18 cellular contexts compared by ENCODE assay signal in the genomic region with DNA sequence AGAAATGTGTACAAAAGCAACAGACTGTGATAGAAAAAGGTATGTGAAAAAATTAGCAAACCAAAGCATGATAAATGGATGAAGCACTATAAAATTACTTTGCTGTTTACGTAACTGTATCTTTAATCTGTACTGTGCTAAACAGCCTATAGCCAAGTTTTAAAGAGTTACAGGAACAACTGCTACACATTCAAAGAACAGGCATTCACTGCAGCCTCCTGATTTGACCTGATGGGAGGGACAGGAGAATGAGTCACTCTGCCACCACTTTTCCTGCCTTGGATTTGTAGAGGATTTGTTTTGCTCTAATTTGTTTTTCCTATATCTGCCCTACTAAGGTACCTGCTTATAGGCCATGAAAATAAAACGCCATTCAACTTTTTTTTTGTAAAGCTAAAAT.
DNase-seq lines count a peak whose midpoint lies in the region; ATAC-seq and TF ChIP-seq lines count a peak whose summit lies in the region.
"Had no signal": no experiment of that assay in that cellular context is flagged by ENCODE, and none has a peak within 500 bp of the region (broad histone marks: within the 10 kb centered on the region; RNA-seq: fewer than 3 reads in every experiment).

No MANE protein-coding gene starts in this region.

- H3K4me3 ChIP-seq in astrocyte of the spinal cord (ENCODE audit: low read depth, low read length) (no peak overlapping the region), dorsolateral prefrontal cortex (no peak overlapping the region)
- H3K4me3 ChIP-seq: Peyer's patch, upper lobe of right lung had no signal

- H3K27ac ChIP-seq in dorsolateral prefrontal cortex: no peak overlapping the region
- H3K27ac ChIP-seq: Peyer's patch, upper lobe of right lung had no signal

- intact Hi-C loops in dorsolateral prefrontal cortex (cut with DNase I): no loop called here

- DNase-seq in AG20443 (ENCODE audit: low spot score) (peak; percentile 26), HT1080 (ENCODE audit: low read depth) (peak; percentile 49), astrocyte of the spinal cord (ENCODE audit: low read depth, low spot score) (peak; percentile 23), kidney tubule cell (ENCODE audit: low spot score) (peak; percentile 49), NCI-H2029 treated with DMSO at 0.1 percent for 48 hours (lab: John Stamatoyannopoulos, UW) (no peak), activated gamma-delta T cell treated with Interleukin-2 at 50 U/mL for 16 hours (no peak), dorsolateral prefrontal cortex (no peak)
- DNase-seq: activated CD4-positive, CD25-positive, alpha-beta regulatory T cell; activated naive CD4-positive, alpha-beta T cell treated with Interleukin-2 at 50 U/mL for 16 hours; DMS 273 treated with DMSO at 0.1 percent for 48 hours; left ventricle myocardium superior; NCI-H2081; NCI-H748 treated with DMSO at 0.1 percent for 48 hours; Peyer's patch; posterior cingulate gyrus; stimulated activated naive CD8-positive, alpha-beta T cell treated with anti-CD3 and anti-CD28 coated beads, Interleukin-15, Interleukin-2, amounts not matched to agents 100 U/mL and 50 U/mL, for 24 hours; upper lobe of right lung had no signal

- H3K27me3 ChIP-seq in dorsolateral prefrontal cortex: no peaks in the 10 kb centered on the region
- H3K27me3 ChIP-seq: Peyer's patch, upper lobe of right lung had no signal

- ATAC-seq in GM18909 (IDR thresholded peaks at IDR 0.05; ENCODE audit: poor library complexity, unreplicated experiment): no peak
- ATAC-seq: left ventricle myocardium superior; stimulated activated naive CD8-positive, alpha-beta T cell treated with anti-CD3 and anti-CD28 coated beads, Interleukin-15, Interleukin-2, amounts not matched to agents 100 U/mL and 50 U/mL, for 24 hours; upper lobe of right lung had no signal

- TF ChIP-seq CTCF in astrocyte of the spinal cord (IDR thresholded peaks at IDR 0.05; ENCODE audit: low read depth, low read length): no peak
- no peak for TF ChIP-seq CTCF in dorsolateral prefrontal cortex (IDR thresholded peaks at IDR 0.05 in 54 of 56, conservative IDR thresholded peaks at IDR 0.05 in 2 of 56; ENCODE audit: low read depth in 1 of 56, partially characterized antibody in 56 of 56)

- in situ Hi-C loops in astrocyte of the spinal cord (cut with HindIII; ENCODE audit: low sequenced_read_pairs): no loop called here

Comparison
In these comparisons a context has a peak if more than half of its experiments do, and no peak if none do; other contexts are left out.
1. DNase-seq: peak in AG20443 (single experiment), HT1080 (single experiment), astrocyte of the spinal cord (single experiment) and kidney tubule cell (single experiment); none in NCI-H2029 treated with DMSO at 0.1 percent for 48 hours (single experiment), activated gamma-delta T cell treated with Interleukin-2 at 50 U/mL for 16 hours (single experiment) and dorsolateral prefrontal cortex (0 of 10).